In genomic region chr11:26134053-26134452, GRCh38 we compare ENCODE assay signal across 22 cellular contexts.
"Had no signal": no experiment of that assay in that cellular context is flagged by ENCODE, and none has a peak within 500 bp of the region (broad histone marks: within the 10 kb centered on the region; RNA-seq: fewer than 3 reads in every experiment).

No MANE protein-coding gene starts in this region.

- H3K4me1 ChIP-seq: SJSA1 had no signal

- DNase-seq: activated CD4-positive, alpha-beta memory T cell treated with anti-CD3 and anti-CD28 coated beads, Interleukin-2, amount 10 ng/mL, durations not matched to agents 7 days and 5 days; activated CD4-positive, alpha-beta T cell treated with anti-CD3 and anti-CD28 coated beads for 36 hours; activated CD4-positive, alpha-beta T cell treated with anti-CD3 and anti-CD28 coated beads, Interleukin-2, amount 50 U/mL, for 1 hour; activated gamma-delta T cell; activated naive CD4-positive, alpha-beta T cell treated with anti-CD3 and anti-CD28 coated beads for 36 hours; activated T-cell treated with anti-CD3 and anti-CD28 coated beads for 4 hours; activated T-cell treated with anti-CD3 and anti-CD28 coated beads, Interleukin-2, amount 50 U/mL, for 48 hours; amygdala; brain microvascular endothelial cell; MV-4-11; NCI-H1092 treated with DMSO at 0.1 percent for 48 hours; NCI-H1417 treated with DMSO at 0.1 percent for 48 hours; NCI-H2081; NCI-H524; OCI-M1; SHP77; T-helper 1 cell; WERI-Rb-1 had no signal

- H3K36me3 ChIP-seq: brain microvascular endothelial cell, cardiac muscle cell, SJSA1, WERI-Rb-1 had no signal

- ATAC-seq: activated CD4-positive, alpha-beta T cell treated with anti-CD3 and anti-CD28 coated beads for 36 hours; activated T-helper 17 cell treated with anti-CD3 and anti-CD28 coated beads, Interleukin-2, amount 50 U/mL, for 72 hours; Panc1 had no signal

- H3K27ac ChIP-seq: brain microvascular endothelial cell, cardiac muscle cell, SJSA1, WERI-Rb-1 had no signal

- H3K4me3 ChIP-seq: cardiac muscle cell, SJSA1 had no signal

- H3K27me3 ChIP-seq: brain microvascular endothelial cell, SJSA1 had no signal

- H3K9me3 ChIP-seq: SJSA1 had no signal
